ENCODE assay signal across 20 cellular contexts in the genomic region with DNA sequence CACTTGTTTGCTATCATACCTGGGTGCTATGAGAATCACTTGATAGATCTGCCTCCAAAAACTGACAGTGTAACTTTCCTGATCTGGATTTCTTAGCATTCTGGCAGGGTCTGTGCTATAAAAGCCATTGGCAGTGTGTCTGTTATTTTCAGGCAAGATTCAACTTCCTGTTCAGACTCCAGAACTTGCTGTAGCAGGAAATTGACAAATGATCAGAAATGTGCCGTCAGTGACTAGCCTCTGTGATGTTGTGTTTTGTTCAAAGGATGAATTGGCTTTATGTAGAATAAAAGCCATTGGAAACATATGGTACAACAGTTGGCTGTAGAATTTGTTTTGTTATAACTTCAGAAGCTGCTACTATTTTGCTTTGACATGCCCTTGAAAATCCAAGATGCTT.
"Had no signal": no experiment of that assay in that cellular context is flagged by ENCODE, and none has a peak within 500 bp of the region (broad histone marks: within the 10 kb centered on the region; RNA-seq: fewer than 3 reads in every experiment).

No MANE protein-coding gene starts in this region.

- FAIRE-seq: islet of Langerhans had no signal

- H3K36me3 ChIP-seq: ascending aorta, esophagus squamous epithelium, sigmoid colon, thoracic aorta had no signal

- H3K27me3 ChIP-seq: ascending aorta, esophagus squamous epithelium, hepatocyte, sigmoid colon had no signal

- ATAC-seq: left lobe of liver; mucosa of descending colon; stimulated activated memory B cell treated with anti-CD40 and anti-IgM and Interleukin-4, amounts not matched to agents 10 μg/mL and 1 μg/mL and 100 μg/mL, for 72 hours had no signal

- DNase-seq: activated CD4-positive, alpha-beta T cell treated with anti-CD3 and anti-CD28 coated beads for 1 hour; activated CD8-positive, alpha-beta memory T cell treated with anti-CD3 and anti-CD28 coated beads for 24 hours; activated CD8-positive, alpha-beta memory T cell treated with anti-CD3 and anti-CD28 coated beads, Interleukin-2, amount 50 U/mL, for 48 hours; activated effector memory CD4-positive, alpha-beta T cell treated with anti-CD3 and anti-CD28 coated beads, Interleukin-2, amount 50 U/mL, for 16 hours; activated T-cell treated with anti-CD3 and anti-CD28 coated beads, Interleukin-2, amount 50 U/mL, for 48 hours; effector memory CD4-positive, alpha-beta T cell; esophagus squamous epithelium; foreskin fibroblast; mucosa of descending colon; naive B cell; sigmoid colon; stimulated activated CD4-positive, alpha-beta T cell treated with anti-CD3 and anti-CD28 coated beads, Interleukin-4, amount 100 ng/mL, for 4 hours; T-helper 2 cell had no signal

- H3K4me3 ChIP-seq: ascending aorta, esophagus squamous epithelium, hepatocyte, mucosa of descending colon, sigmoid colon, thoracic aorta had no signal

- H3K4me2 ChIP-seq: hepatocyte had no signal

- H2AFZ ChIP-seq: hepatocyte had no signal

- H3K27ac ChIP-seq: ascending aorta, esophagus squamous epithelium, hepatocyte, sigmoid colon, thoracic aorta, VCaP had no signal
